In genomic region chr18:75754433-75754832, GRCh38 we compare ENCODE assay signal across 21 cellular contexts.
"Had no signal": no experiment of that assay in that cellular context is flagged by ENCODE, and none has a peak within 500 bp of the region (broad histone marks: within the 10 kb centered on the region; RNA-seq: fewer than 3 reads in every experiment).

No MANE protein-coding gene starts in this region.

- H3K4me3 ChIP-seq: adrenal gland, Peyer's patch had no signal

- H3K4me3 Mint-ChIP-seq: activated CD8-positive, alpha-beta T cell treated with anti-CD3 and anti-CD28 coated beads, Interleukin-2, amount 10 ng/mL, durations not matched to agents 7 days and 5 days; activated naive CD8-positive, alpha-beta T cell treated with anti-CD3 and anti-CD28 coated beads, Interleukin-2, amount 10 ng/mL, durations not matched to agents 7 days and 5 days; central memory CD8-positive, alpha-beta T cell; T-helper 1 cell treated with Interleukin-12 subunit alpha and Interleukin-12 subunit beta and Interleukin-4 antibody, amounts not matched to agents 30 μg/mL and 1 μg/mL, for 36 hours; WTC11 had no signal

- ATAC-seq: activated CD8-positive, alpha-beta T cell treated with anti-CD3 and anti-CD28 coated beads, Interleukin-2, amount 10 ng/mL, durations not matched to agents 7 days and 5 days; WTC11 had no signal

- DNase-seq: activated CD4-positive, alpha-beta T cell treated with anti-CD3 and anti-CD28 coated beads for 48 hours; activated CD4-positive, alpha-beta T cell treated with anti-CD3 and anti-CD28 coated beads, Interleukin-2, amount 50 U/mL, for 4 hours; activated CD4-positive, CD25-positive, alpha-beta regulatory T cell treated with anti-CD3 and anti-CD28 coated beads, Interleukin-2, amount 50 U/mL, for 72 hours; activated CD8-positive, alpha-beta memory T cell treated with anti-CD3 and anti-CD28 coated beads, Interleukin-2, amount 50 U/mL, for 48 hours; activated CD8-positive, alpha-beta T cell treated with anti-CD3 and anti-CD28 coated beads, Interleukin-2, amount 10 ng/mL, durations not matched to agents 7 days and 5 days; activated naive CD4-positive, alpha-beta T cell treated with anti-CD3 and anti-CD28 coated beads, Interleukin-2, amount 50 U/mL, for 16 hours; activated naive CD8-positive, alpha-beta T cell treated with anti-CD3 and anti-CD28 coated beads, Interleukin-2, amount 10 ng/mL, durations not matched to agents 7 days and 5 days; activated T-cell treated with anti-CD3 and anti-CD28 coated beads, Interleukin-2, amount 50 U/mL, for 1 hour; adrenal gland; anterior cingulate cortex; Karpas-422; NCI-H1092; NCI-H1417; NCI-H1930; NCI-H2171; NCI-H226; Peyer's patch; SHP77 treated with DMSO at 0.1 percent for 48 hours had no signal

- H3K27ac ChIP-seq: adrenal gland, Peyer's patch had no signal

- H3K9me3 ChIP-seq: adrenal gland, Peyer's patch had no signal

- H3K9me3 Mint-ChIP-seq: activated naive CD8-positive, alpha-beta T cell treated with anti-CD3 and anti-CD28 coated beads, Interleukin-2, amount 10 ng/mL, durations not matched to agents 7 days and 5 days; central memory CD8-positive, alpha-beta T cell; T-helper 1 cell treated with Interleukin-12 subunit alpha and Interleukin-12 subunit beta and Interleukin-4 antibody, amounts not matched to agents 30 μg/mL and 1 μg/mL, for 36 hours; WTC11 had no signal

- H3K27ac Mint-ChIP-seq: activated CD8-positive, alpha-beta T cell treated with anti-CD3 and anti-CD28 coated beads, Interleukin-2, amount 10 ng/mL, durations not matched to agents 7 days and 5 days; activated naive CD8-positive, alpha-beta T cell treated with anti-CD3 and anti-CD28 coated beads, Interleukin-2, amount 10 ng/mL, durations not matched to agents 7 days and 5 days; T-helper 1 cell treated with Interleukin-12 subunit alpha and Interleukin-12 subunit beta and Interleukin-4 antibody, amounts not matched to agents 30 μg/mL and 1 μg/mL, for 36 hours; WTC11 had no signal

- H3K4me1 ChIP-seq: adrenal gland, Peyer's patch had no signal

- H3K27me3 ChIP-seq: adrenal gland, Peyer's patch had no signal

- H3K4me1 Mint-ChIP-seq: activated naive CD8-positive, alpha-beta T cell treated with anti-CD3 and anti-CD28 coated beads, Interleukin-2, amount 10 ng/mL, durations not matched to agents 7 days and 5 days; central memory CD8-positive, alpha-beta T cell; WTC11 had no signal

- H3K36me3 ChIP-seq: adrenal gland, Peyer's patch had no signal

- H3K36me3 Mint-ChIP-seq: activated naive CD8-positive, alpha-beta T cell treated with anti-CD3 and anti-CD28 coated beads, Interleukin-2, amount 10 ng/mL, durations not matched to agents 7 days and 5 days; WTC11 had no signal
